In the genomic region with DNA sequence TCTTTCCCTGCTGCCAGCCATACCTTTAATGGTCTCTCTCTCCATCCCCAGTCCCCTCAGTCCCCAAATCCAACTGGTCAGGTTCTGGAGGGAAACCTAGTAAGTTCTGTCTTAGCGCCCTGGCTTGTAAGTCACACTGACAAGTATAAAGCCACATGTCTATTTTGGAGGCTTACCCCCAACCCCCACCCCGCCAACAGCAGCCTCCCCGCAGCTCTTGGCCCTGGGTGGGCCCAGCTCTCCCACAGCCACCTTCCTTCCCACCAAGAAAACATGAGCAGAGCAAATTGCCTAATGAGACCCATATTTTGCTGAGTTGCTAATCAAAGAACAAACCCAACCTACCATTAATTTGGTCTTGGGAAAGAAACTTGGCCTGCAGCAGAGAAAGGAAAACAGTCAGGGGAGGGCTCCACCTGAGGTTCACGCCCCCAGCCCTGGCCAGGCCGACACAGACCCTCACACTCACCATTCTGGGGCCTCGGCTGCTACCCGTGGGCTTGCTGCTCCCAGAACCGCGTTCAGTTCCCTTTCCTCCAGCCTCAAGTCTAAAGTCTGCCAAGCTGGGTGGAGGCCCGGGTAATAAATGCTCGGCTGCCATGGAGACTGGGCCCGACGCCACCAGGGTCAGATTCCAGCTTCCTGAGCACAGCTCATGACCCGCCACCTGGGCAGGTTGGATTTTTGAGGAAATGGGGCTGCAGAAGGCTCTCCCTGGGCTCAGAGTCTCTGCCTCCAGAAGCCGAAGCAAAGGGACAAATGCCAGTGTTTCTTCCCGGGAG, we compare ENCODE assay signal across 1 cellular context.
TF ChIP-seq lines count a peak whose summit lies in the region.

A gene with protein sequence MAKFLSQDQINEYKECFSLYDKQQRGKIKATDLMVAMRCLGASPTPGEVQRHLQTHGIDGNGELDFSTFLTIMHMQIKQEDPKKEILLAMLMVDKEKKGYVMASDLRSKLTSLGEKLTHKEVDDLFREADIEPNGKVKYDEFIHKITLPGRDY (minus strand): TSS at position 557 of the 782 bp plus-strand sequence. CDS start 85 bp downstream, at position 472.

TF ChIP-seq in WTC11, 78 proteins besides CTCF, POLR2A, EP300 and RAD21 (continued from another document):
- TF ChIP-seq, protein P1, sequence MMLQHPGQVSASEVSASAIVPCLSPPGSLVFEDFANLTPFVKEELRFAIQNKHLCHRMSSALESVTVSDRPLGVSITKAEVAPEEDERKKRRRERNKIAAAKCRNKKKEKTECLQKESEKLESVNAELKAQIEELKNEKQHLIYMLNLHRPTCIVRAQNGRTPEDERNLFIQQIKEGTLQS (CRISPR knock-in tag; conservative IDR thresholded peaks at IDR 0.05) = no peak
- TF ChIP-seq RORB (CRISPR knock-in tag; IDR thresholded peaks at IDR 0.05) = no peak
